In the genomic region with DNA sequence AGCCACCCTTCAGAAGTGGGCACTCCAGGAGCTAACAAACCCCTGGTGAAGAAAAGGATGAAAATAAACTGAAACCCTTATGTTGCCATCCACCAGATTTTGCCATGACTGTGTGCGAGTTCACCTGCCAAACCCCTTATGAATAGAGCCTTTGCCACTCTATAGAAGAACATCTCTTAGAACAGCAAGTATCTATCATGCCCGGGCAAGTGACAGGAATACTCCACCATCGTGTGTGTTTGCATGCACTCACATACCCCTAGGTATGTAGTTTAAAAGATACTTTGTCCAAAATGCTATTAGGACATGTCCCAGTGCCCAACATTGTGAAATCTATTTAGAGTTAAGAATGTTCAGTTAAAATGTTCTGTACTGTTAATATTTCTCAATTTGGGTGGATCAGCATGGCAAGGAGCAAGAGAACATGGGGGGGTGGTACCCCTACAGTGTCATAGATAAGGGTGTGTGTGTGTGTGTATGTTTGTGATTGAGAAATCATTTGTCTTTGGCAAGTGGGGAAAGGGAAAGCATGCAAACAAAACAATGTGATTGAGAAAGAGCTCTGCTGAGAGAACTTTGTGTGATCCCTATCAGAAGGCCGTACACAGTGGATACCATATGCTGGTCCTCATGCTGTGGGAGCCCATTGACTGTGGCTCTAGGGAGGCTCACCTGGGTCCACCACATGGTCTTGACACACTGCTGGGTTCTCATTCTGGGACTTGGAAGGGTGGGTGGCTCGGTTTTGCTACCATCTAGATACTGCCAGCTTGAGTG, we compare ENCODE assay signal across 10 cellular contexts.
DNase-seq lines count a peak whose midpoint lies in the region; ATAC-seq, FAIRE-seq and TF ChIP-seq lines count a peak whose summit lies in the region.
"Had no signal": no experiment of that assay in that cellular context is flagged by ENCODE, and none has a peak within 500 bp of the region (broad histone marks: within the 10 kb centered on the region; RNA-seq: fewer than 3 reads in every experiment).

No MANE protein-coding gene starts in this region.

- no peak for FAIRE-seq in GM12891 (lab: Jason Lieb, UNC)

- H3K36me3 ChIP-seq in mucosa of descending colon (ENCODE audit: low read depth) (no peaks in the 10 kb centered on the region), testis (ENCODE audit: low read depth, missing control alignments) (no peaks in the 10 kb centered on the region)
- H3K36me3 ChIP-seq: cardiac muscle cell had no signal

- H3K9me3 ChIP-seq in mucosa of descending colon (no peaks in the 10 kb centered on the region), testis (no peaks in the 10 kb centered on the region)

- 84 to 86% methylated on average over 5 of the region's 5 CpGs for WGBS in testis, 2 donors

- H3K4me3 ChIP-seq in mucosa of descending colon: no peak overlapping the region
- H3K4me3 ChIP-seq in testis: no peak overlapping the region
- H3K4me3 ChIP-seq: cardiac muscle cell had no signal

- H3K27ac ChIP-seq in epithelial cell of prostate (peak overlapping the region; percentile 21), testis (peak overlapping the region; percentile 75 to 98)
- H3K27ac ChIP-seq: cardiac muscle cell had no signal

- ATAC-seq in mucosa of descending colon: peak; percentile 22

- no peak for TF ChIP-seq POLR2A in testis (IDR thresholded peaks at IDR 0.05)
- TF ChIP-seq POLR2A in GM12891 (IDR thresholded peaks at IDR 0.05; ENCODE audit: low read depth, low read length): no peak

- peaks cover 28% of the 10 kb centered on the region for H3K4me1 ChIP-seq in mucosa of descending colon (ENCODE audit: low read depth)
- peaks cover 42% of the 10 kb centered on the region for H3K4me1 ChIP-seq in testis

- TF ChIP-seq CTCF in mucosa of descending colon (IDR thresholded peaks at IDR 0.05): no peak
- no peak for TF ChIP-seq CTCF in testis (IDR thresholded peaks at IDR 0.05)

- no peaks in the 10 kb centered on the region for H3K27me3 ChIP-seq in testis
- H3K27me3 ChIP-seq: cardiac muscle cell had no signal

- intact Hi-C loops in mucosa of descending colon (cut with DNase I, micrococcal nuclease): no loop called here
- intact Hi-C loops in testis (cut with DNase I; ENCODE audit: low total_unique reads): no loop called here

- DNase-seq in LHCN-M2 (ENCODE audit: low read depth): peak; percentile 82
- DNase-seq in epithelial cell of prostate (ENCODE audit: low read depth, low spot score): peak; percentile 10
- no peak for DNase-seq in mucosa of descending colon
- peak; percentile 59 for DNase-seq in testis
- DNase-seq in central memory CD4-positive, alpha-beta T cell: no peak
- no peak for DNase-seq in stimulated activated naive CD4-positive, alpha-beta T cell (lab: John Stamatoyannopoulos, UW)
- DNase-seq in GM12891 (ENCODE audit: insufficient read length, low spot score): no peak
- no peak for DNase-seq in activated CD4-positive, CD25-positive, alpha-beta regulatory T cell (lab: John Stamatoyannopoulos, UW)
- DNase-seq: DND-41 had no signal

TF ChIP-seq in GM12891, 5 proteins besides CTCF, POLR2A, EP300 and RAD21:
- TF ChIP-seq POU2F2 (IDR thresholded peaks at IDR 0.05; ENCODE audit: low read depth, low read length): no peak
- no peak for TF ChIP-seq PAX5 (IDR thresholded peaks at IDR 0.05; ENCODE audit: insufficient read depth, low read length, severe bottlenecking)
- no peak for TF ChIP-seq TAF1 (IDR thresholded peaks at IDR 0.05; ENCODE audit: low read depth, low read length)
- no peak for TF ChIP-seq SPI1 (IDR thresholded peaks at IDR 0.05; ENCODE audit: low read depth, low read length)
- no peak for TF ChIP-seq POLR2AphosphoS5 (IDR thresholded peaks at IDR 0.05; ENCODE audit: low read depth, low read length)

Comparison
In these comparisons a context has a peak if more than half of its experiments do, and no peak if none do; other contexts are left out.
1. DNase-seq: peak in LHCN-M2 (single experiment), epithelial cell of prostate (single experiment) and testis (single experiment); none in mucosa of descending colon (0 of 3), central memory CD4-positive, alpha-beta T cell (single experiment), stimulated activated naive CD4-positive, alpha-beta T cell (0 of 6), GM12891 (single experiment) and activated CD4-positive, CD25-positive, alpha-beta regulatory T cell (0 of 4).